In the genomic region with DNA sequence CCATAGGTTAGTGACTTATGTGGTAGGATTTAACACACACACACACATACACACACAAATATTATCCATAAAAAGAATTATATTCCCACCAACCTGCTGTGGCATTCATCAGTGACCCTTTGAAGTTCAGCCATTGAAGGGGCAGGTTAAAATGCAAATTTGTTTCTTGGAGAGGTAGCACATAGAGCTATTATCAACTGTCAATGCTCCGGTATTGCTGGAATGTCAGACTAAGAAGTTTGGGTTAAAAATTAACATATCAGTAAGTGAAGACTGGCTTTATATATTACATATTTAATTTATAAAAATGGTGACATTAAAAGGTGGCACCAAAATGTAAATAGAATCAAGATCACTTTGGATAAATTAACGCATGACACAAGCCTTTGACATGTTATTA, we compare ENCODE assay signal across 21 cellular contexts.
A peak's percentile ranks its signal among the peaks of the same experiment; 100 is the strongest.
DNase-seq lines count a peak whose midpoint lies in the region; ATAC-seq, FAIRE-seq and TF ChIP-seq lines count a peak whose summit lies in the region.
"Had no signal": no experiment of that assay in that cellular context is flagged by ENCODE, and none has a peak within 500 bp of the region (broad histone marks: within the 10 kb centered on the region; RNA-seq: fewer than 3 reads in every experiment).

No MANE protein-coding gene starts in this region.

- no peak overlapping the region for H3T11ph ChIP-seq in H9 (ENCODE audit: low read length)

- no peak overlapping the region for H3K23ac ChIP-seq in mesenchymal stem cell (ENCODE audit: low read length in 2 of 2)
- H3K23ac ChIP-seq in H9 (ENCODE audit: insufficient read length, low read depth, low read length), result no peak overlapping the region

- H3K27ac ChIP-seq in mesenchymal stem cell (ENCODE audit: low read length, poor library complexity, severe bottlenecking), result peak overlapping the region; percentile 84
- H3K27ac ChIP-seq in H9 (ENCODE audit: insufficient read length, low read depth, low read length), result no peak overlapping the region
- H3K27ac ChIP-seq: BLaER1 had no signal

- H3K23me2 ChIP-seq in H9 (ENCODE audit: insufficient read length, low read depth, low read length, poor library complexity, severe bottlenecking), result no peaks in the 10 kb centered on the region

- no peak overlapping the region for H3K27ac Mint-ChIP-seq in H9
- H3K27ac Mint-ChIP-seq: CD4-positive, alpha-beta T cell had no signal

- ATAC-seq in GM18868 (IDR thresholded peaks at IDR 0.05; ENCODE audit: unreplicated experiment) (no peak), mucosa of descending colon (no peak)
- ATAC-seq: Panc1, SK-N-SH treated with all-trans-retinoic acid at 6 μM for 48 hours, T-cell had no signal

- H4K20me1 ChIP-seq in Loucy (ENCODE audit: insufficient read depth, low read length, poor library complexity, severe bottlenecking), result no peaks in the 10 kb centered on the region
- H4K20me1 ChIP-seq in H9 (ENCODE audit: control insufficient read depth, insufficient read depth, insufficient read length), result no peaks in the 10 kb centered on the region
- H4K20me1 ChIP-seq: BLaER1 had no signal

- peak; percentile 23 for FAIRE-seq in GM12891 (lab: Jason Lieb, UNC)
- FAIRE-seq: GM12878, H1 had no signal

- intact Hi-C loops in mucosa of descending colon (cut with DNase I, micrococcal nuclease), result no loop called here

- no peaks in the 10 kb centered on the region for H3K9me2 ChIP-seq in Loucy (replicated peaks; ENCODE audit: low read depth, low read length)

- TF ChIP-seq POLR2A in GM12891 (IDR thresholded peaks at IDR 0.05; ENCODE audit: low read depth, low read length), result no peak

- H4K8ac ChIP-seq in mesenchymal stem cell (ENCODE audit: low read length) (no peak overlapping the region), H9 (replicated peaks; ENCODE audit: insufficient read length, low read depth, low read length) (no peak overlapping the region)

- H3K18ac ChIP-seq in mesenchymal stem cell (ENCODE audit: low read depth in 1 of 2, low read length in 2 of 2) (no peak overlapping the region), H9 (ENCODE audit: insufficient read length, low read depth, low read length) (no peak overlapping the region)

- WGBS in mesenchymal stem cell, result 100% methylated on average over 1 of the region's 2 CpGs
- WGBS in H9 (ENCODE audit: extremely low coverage, insufficient read length, low lambda C conversion rate), result no CpG with 5 or more reads among the region's 2 CpGs

- peaks cover 70% of the 10 kb centered on the region for H3K4me1 ChIP-seq in Loucy (ENCODE audit: insufficient read depth, low read length, poor library complexity, severe bottlenecking)
- H3K4me1 ChIP-seq in mesenchymal stem cell (ENCODE audit: control insufficient read depth, insufficient read depth, low read depth, low read length), result peaks cover 6% of the 10 kb centered on the region
- H3K4me1 ChIP-seq in H9 (ENCODE audit: insufficient read depth, low read length), result no peaks in the 10 kb centered on the region; the same call in 1 of the 2 replicates
- no peaks in the 10 kb centered on the region for H3K4me1 ChIP-seq in mucosa of descending colon (ENCODE audit: low read depth)

- H3K14ac ChIP-seq in mesenchymal stem cell (ENCODE audit: low read length in 2 of 2) (no peak overlapping the region), H9 (ENCODE audit: insufficient read depth, low read length) (no peak overlapping the region)

- no peak overlapping the region for H2AK5ac ChIP-seq in mesenchymal stem cell (ENCODE audit: low read length, severe bottlenecking)
- no peak overlapping the region for H2AK5ac ChIP-seq in H9 (ENCODE audit: insufficient read length, low read length)

- H3K4me3 ChIP-seq in Loucy (ENCODE audit: low read length, poor library complexity, severe bottlenecking) (peak overlapping the region; percentile 49), mesenchymal stem cell (ENCODE audit: insufficient read depth in 1 of 2, low read depth in 1 of 2, low read length in 2 of 2) (no peak overlapping the region), mucosa of descending colon (no peak overlapping the region)
- H3K4me3 ChIP-seq: BLaER1, GM12878 had no signal

- TF ChIP-seq CTCF in Loucy (conservative IDR thresholded peaks at IDR 0.05; ENCODE audit: low read length) (no peak), H9 (conservative IDR thresholded peaks at IDR 0.05) (no peak), mucosa of descending colon (IDR thresholded peaks at IDR 0.05) (no peak)

- H2BK12ac ChIP-seq in mesenchymal stem cell (ENCODE audit: low read length in 2 of 2), result no peak overlapping the region
- no peak overlapping the region for H2BK12ac ChIP-seq in H9 (ENCODE audit: insufficient read length, low read depth, low read length)

- no peaks in the 10 kb centered on the region for H3K36me3 Mint-ChIP-seq in H9 (ENCODE audit: insufficient read depth in 1 of 3, low read depth in 3 of 3)
- H3K36me3 Mint-ChIP-seq: T-cell had no signal

- H3K56ac ChIP-seq in H9 (ENCODE audit: insufficient read length, low read depth, low read length), result no peak overlapping the region

- no peaks in the 10 kb centered on the region for H3K9me3 ChIP-seq in Loucy (ENCODE audit: insufficient read depth, low read depth, low read length)
- no peaks in the 10 kb centered on the region for H3K9me3 ChIP-seq in mesenchymal stem cell (ENCODE audit: control insufficient read depth, low read length)
- no peaks in the 10 kb centered on the region for H3K9me3 ChIP-seq in H9 (ENCODE audit: control insufficient read depth, low read depth, low read length)
- no peaks in the 10 kb centered on the region for H3K9me3 ChIP-seq in mucosa of descending colon
- H3K9me3 ChIP-seq: BLaER1 had no signal

- no peak overlapping the region for H2BK20ac ChIP-seq in H9 (ENCODE audit: low read depth, low read length, poor library complexity, severe bottlenecking)

- H3F3A ChIP-seq in Loucy (ENCODE audit: low read depth), result peaks cover 13% of the 10 kb centered on the region

- H3K27me3 Mint-ChIP-seq in H9 (ENCODE audit: low read depth), result no peaks in the 10 kb centered on the region
- H3K27me3 Mint-ChIP-seq: CD4-positive, alpha-beta T cell; T-cell had no signal

- peak overlapping the region; percentile 76 for H3K9ac ChIP-seq in Loucy (ENCODE audit: low read depth, low read length, poor library complexity, severe bottlenecking)
- H3K9ac ChIP-seq in mesenchymal stem cell (ENCODE audit: low read length), result no peak overlapping the region
- no peak overlapping the region for H3K9ac ChIP-seq in H9 (ENCODE audit: extremely low read depth, insufficient read length, low read length)
- H3K9ac ChIP-seq: BLaER1 had no signal

- no peaks in the 10 kb centered on the region for H3K27me3 ChIP-seq in Loucy (ENCODE audit: insufficient read depth, low read length, poor library complexity, severe bottlenecking)
- H3K27me3 ChIP-seq in mesenchymal stem cell (ENCODE audit: control insufficient read depth in 1 of 2, insufficient read depth in 1 of 2, low read length in 2 of 2), result peaks cover 0 to 74% of the 10 kb centered on the region in 2 experiments
- no peaks in the 10 kb centered on the region for H3K27me3 ChIP-seq in H9 (ENCODE audit: insufficient read depth, low read length)
- H3K27me3 ChIP-seq: BLaER1 had no signal

- no peaks in the 10 kb centered on the region for H3K36me3 ChIP-seq in Loucy (ENCODE audit: insufficient read depth, low read length)
- H3K36me3 ChIP-seq in mesenchymal stem cell (ENCODE audit: control insufficient read depth in 1 of 2, insufficient read depth in 2 of 2, low read depth in 1 of 2, low read length in 2 of 2), result no peaks in the 10 kb centered on the region
- no peaks in the 10 kb centered on the region for H3K36me3 ChIP-seq in mucosa of descending colon (ENCODE audit: low read depth)
- H3K36me3 ChIP-seq: BLaER1 had no signal

- H2AFZ ChIP-seq in Loucy (ENCODE audit: low read length), result peak overlapping the region; percentile 18; the same call in 1 of the 2 replicates
- no peak overlapping the region for H2AFZ ChIP-seq in mesenchymal stem cell (ENCODE audit: low read depth, low read length)
- H2AFZ ChIP-seq in H9 (ENCODE audit: low read length), result no peak overlapping the region

- H2BK5ac ChIP-seq in mesenchymal stem cell (ENCODE audit: low read depth, low read length, poor library complexity, severe bottlenecking), result no peak overlapping the region
- no peak overlapping the region for H2BK5ac ChIP-seq in H9 (ENCODE audit: insufficient read length, low read length)

- H3K4me2 ChIP-seq in Loucy (ENCODE audit: low read depth, low read length, poor library complexity, severe bottlenecking) (peak overlapping the region; percentile 77), mesenchymal stem cell (ENCODE audit: low read length, poor library complexity, severe bottlenecking) (no peak overlapping the region), H9 (ENCODE audit: insufficient read depth, insufficient read length, low read length) (no peak overlapping the region)
- H3K4me2 ChIP-seq: BLaER1 had no signal

- H3K4ac ChIP-seq in mesenchymal stem cell (ENCODE audit: low read depth in 1 of 2, low read length in 2 of 2) (no peak overlapping the region), H9 (ENCODE audit: low read depth, low read length) (no peak overlapping the region)

- H2BK120ac ChIP-seq in mesenchymal stem cell (ENCODE audit: low read depth, low read length), result no peak overlapping the region
- no peak overlapping the region for H2BK120ac ChIP-seq in H9 (ENCODE audit: low read depth, low read length, poor library complexity, severe bottlenecking)

- H3K79me1 ChIP-seq in mesenchymal stem cell (replicated peaks; ENCODE audit: low read length, poor library complexity, severe bottlenecking), result no peaks in the 10 kb centered on the region
- no peaks in the 10 kb centered on the region for H3K79me1 ChIP-seq in H9 (ENCODE audit: insufficient read depth, low read depth, low read length, poor library complexity, severe bottlenecking)

- H3K9me3 Mint-ChIP-seq in H9, result no peaks in the 10 kb centered on the region
- H3K9me3 Mint-ChIP-seq: CD4-positive, alpha-beta T cell; T-cell had no signal

- H3K4me3 Mint-ChIP-seq in H9, result no peak overlapping the region
- H3K4me3 Mint-ChIP-seq: CD4-positive, alpha-beta T cell; T-cell had no signal

- peaks cover 16 to 21% of the 10 kb centered on the region in 2 experiments for H3K4me1 Mint-ChIP-seq in H9

- H3K79me2 ChIP-seq in Loucy (ENCODE audit: insufficient read depth, low read length) (peaks cover 40% of the 10 kb centered on the region; the same call in 1 of the 2 replicates), H9 (ENCODE audit: insufficient read depth, low read length) (no peaks in the 10 kb centered on the region)

- H4K91ac ChIP-seq in mesenchymal stem cell (ENCODE audit: low read length) (no peak overlapping the region), H9 (ENCODE audit: insufficient read length, low read depth, low read length) (no peak overlapping the region)

- no peak overlapping the region for H4K5ac ChIP-seq in H9 (ENCODE audit: insufficient read length, low read depth, low read length)

- H2BK15ac ChIP-seq in mesenchymal stem cell (ENCODE audit: low read depth, poor library complexity, severe bottlenecking) (no peak overlapping the region), H9 (ENCODE audit: low read depth, low read length) (no peak overlapping the region)

- no peak for DNase-seq in GM12891 (ENCODE audit: insufficient read length, low spot score)
- DNase-seq in mesenchymal stem cell, result no peak
- DNase-seq in H9, result no peak
- DNase-seq in mucosa of descending colon, result no peak
- no peak for DNase-seq in NCI-H446 (lab: John Stamatoyannopoulos, UW)
- DNase-seq: CD4-positive, alpha-beta T cell; DND-41; MM.1S; NCI-H1048; NCI-H1417 treated with DMSO at 0.1 percent for 48 hours; NCI-H187 treated with DMSO at 0.1 percent for 48 hours; NCI-H510A treated with DMSO at 0.1 percent for 48 hours; NCI-H748 treated with DMSO at 0.1 percent for 48 hours; T-cell had no signal
